In genomic region chr5:134038143-134038542, GRCh38 we compare ENCODE assay signal across 11 cellular contexts.
"Had no signal": no experiment of that assay in that cellular context is flagged by ENCODE, and none has a peak within 500 bp of the region (broad histone marks: within the 10 kb centered on the region; RNA-seq: fewer than 3 reads in every experiment).

No MANE protein-coding gene starts in this region.

- H3K4me1 ChIP-seq: ascending aorta, testis had no signal

- DNase-seq: activated CD4-positive, alpha-beta memory T cell treated with anti-CD3 and anti-CD28 coated beads for 36 hours; activated gamma-delta T cell treated with Interleukin-2 at 50 U/mL for 16 hours; activated T-cell treated with anti-CD3 and anti-CD28 coated beads, Interleukin-2, amount 50 U/mL, for 4 hours; endodermal cell; hippocampal formation; stimulated activated CD4-positive, alpha-beta T cell treated with anti-CD3 and anti-CD28 coated beads, Interleukin-2, amount 100 ng/mL, for 48 hours; stimulated activated naive CD8-positive, alpha-beta T cell treated with anti-CD3 and anti-CD28 coated beads, Interleukin-15, Interleukin-2, amounts not matched to agents 100 U/mL and 50 U/mL, for 24 hours; testis had no signal

- H3K27ac ChIP-seq: ascending aorta, testis had no signal

- FAIRE-seq: bronchial epithelial cell, urothelium cell line had no signal

- H3K9me3 ChIP-seq: ascending aorta, testis had no signal

- H3K4me3 ChIP-seq: ascending aorta, testis had no signal

- H3K36me3 ChIP-seq: ascending aorta had no signal

- ATAC-seq: activated T-cell treated with anti-CD3 and anti-CD28 coated beads, Interleukin-2, amount 50 U/mL, for 4 hours; stimulated activated naive CD8-positive, alpha-beta T cell treated with anti-CD3 and anti-CD28 coated beads, Interleukin-15, Interleukin-2, amounts not matched to agents 100 U/mL and 50 U/mL, for 24 hours had no signal

- H3K27me3 ChIP-seq: ascending aorta, testis had no signal
